17 cellular contexts compared by ENCODE assay signal in genomic region chr14:90458536-90458935, GRCh38.
A peak's percentile ranks its signal among the peaks of the same experiment; 100 is the strongest.
DNase-seq lines count a peak whose midpoint lies in the region; ATAC-seq and TF ChIP-seq lines count a peak whose summit lies in the region.
"Had no signal": no experiment of that assay in that cellular context is flagged by ENCODE, and none has a peak within 500 bp of the region (broad histone marks: within the 10 kb centered on the region; RNA-seq: fewer than 3 reads in every experiment).

No MANE protein-coding gene starts in this region.

- H3K4me1 ChIP-seq in mammary epithelial cell (ENCODE audit: insufficient read depth, low read length) (peaks cover 15% of the 10 kb centered on the region), foreskin keratinocyte (peaks cover 10% of the 10 kb centered on the region)
- H3K4me1 ChIP-seq: A549 had no signal

- peak overlapping the region in 1 of 3 experiments; percentile 15 for H3K4me3 ChIP-seq in mammary epithelial cell (replicated peaks in 1 of 3; ENCODE audit: insufficient read depth in 1 of 3, low read depth in 2 of 3, low read length in 3 of 3)
- H3K4me3 ChIP-seq: A549, GM23338 had no signal

- no peak for ATAC-seq in foreskin keratinocyte
- no peak for ATAC-seq in HG03095 (IDR thresholded peaks at IDR 0.05; ENCODE audit: unreplicated experiment)
- ATAC-seq in stimulated activated effector memory CD8-positive, alpha-beta T cell treated with anti-CD3 and anti-CD28 coated beads, Interleukin-12 subunit alpha, Interleukin-12 subunit beta, amount 100 ng/mL, for 72 hours: no peak
- ATAC-seq: A549, GM23338, HepG2 had no signal

- no peaks in the 10 kb centered on the region for H3K79me2 ChIP-seq in mammary epithelial cell (ENCODE audit: insufficient read depth, low read length)

- no TSS peak for BruUV-seq in mammary epithelial cell (replicated peaks; lab: Mats Ljungman, UMichigan)

- TF ChIP-seq CTCF in mammary epithelial cell (conservative IDR thresholded peaks at IDR 0.05 in 1 of 2, IDR thresholded peaks at IDR 0.05 in 1 of 2; ENCODE audit: extremely low read depth in 1 of 2, insufficient read depth in 1 of 2, low read depth in 1 of 2, low read length in 2 of 2): no peak
- no peak for TF ChIP-seq CTCF in foreskin keratinocyte (conservative IDR thresholded peaks at IDR 0.05)
- TF ChIP-seq CTCF in type B pancreatic cell (conservative IDR thresholded peaks at IDR 0.05): no peak

- H3K36me3 ChIP-seq in mammary epithelial cell (ENCODE audit: insufficient read depth, low read length): no peaks in the 10 kb centered on the region
- H3K36me3 ChIP-seq: BE2C had no signal

- no peaks in the 10 kb centered on the region for H3K27me3 Mint-ChIP-seq in type B pancreatic cell
- H3K27me3 Mint-ChIP-seq: CD4-positive, alpha-beta memory T cell had no signal

- H4K20me1 ChIP-seq in mammary epithelial cell (ENCODE audit: insufficient read depth, low read length): no peaks in the 10 kb centered on the region

- H3K9ac ChIP-seq in mammary epithelial cell (ENCODE audit: insufficient read depth, low read length): no peak overlapping the region

- CTCF ChIA-PET in mammary epithelial cell (lab: Charles Lee; ENCODE audit: low non-redundant PET): no interaction called here

- H3K27me3 ChIP-seq in mammary epithelial cell (ENCODE audit: insufficient read depth, low read length) (no peaks in the 10 kb centered on the region), foreskin keratinocyte (peaks cover 5% of the 10 kb centered on the region)
- H3K27me3 ChIP-seq: BE2C had no signal

- no peaks in the 10 kb centered on the region for H3K9me3 Mint-ChIP-seq in type B pancreatic cell
- no peaks in the 10 kb centered on the region for H3K9me3 Mint-ChIP-seq in stimulated activated effector memory CD8-positive, alpha-beta T cell treated with anti-CD3 and anti-CD28 coated beads, Interleukin-12 subunit alpha, Interleukin-12 subunit beta, amount 100 ng/mL, for 72 hours
- H3K9me3 Mint-ChIP-seq: CD4-positive, alpha-beta memory T cell; GM23338 had no signal

- H2AFZ ChIP-seq in mammary epithelial cell (ENCODE audit: low read depth, low read length): peak overlapping the region; percentile 69
- H2AFZ ChIP-seq: GM23338 had no signal

- H3K27ac ChIP-seq in mammary epithelial cell (ENCODE audit: insufficient read depth, low read depth, low read length) (peak overlapping the region; percentile 6), foreskin keratinocyte (no peak overlapping the region)
- H3K27ac ChIP-seq: A549, C4-2B had no signal

- H3K36me3 Mint-ChIP-seq in type B pancreatic cell: no peaks in the 10 kb centered on the region
- no peaks in the 10 kb centered on the region for H3K36me3 Mint-ChIP-seq in stimulated activated effector memory CD8-positive, alpha-beta T cell treated with anti-CD3 and anti-CD28 coated beads, Interleukin-12 subunit alpha, Interleukin-12 subunit beta, amount 100 ng/mL, for 72 hours
- H3K36me3 Mint-ChIP-seq: CD4-positive, alpha-beta memory T cell had no signal

- H3K27ac Mint-ChIP-seq in type B pancreatic cell: no peak overlapping the region
- H3K27ac Mint-ChIP-seq in stimulated activated effector memory CD8-positive, alpha-beta T cell treated with anti-CD3 and anti-CD28 coated beads, Interleukin-12 subunit alpha, Interleukin-12 subunit beta, amount 100 ng/mL, for 72 hours: no peak overlapping the region
- H3K27ac Mint-ChIP-seq: CD4-positive, alpha-beta memory T cell; GM23338 had no signal

- peaks cover 17% of the 10 kb centered on the region for H3K4me1 Mint-ChIP-seq in type B pancreatic cell (ENCODE audit: unreplicated experiment)
- H3K4me1 Mint-ChIP-seq in stimulated activated effector memory CD8-positive, alpha-beta T cell treated with anti-CD3 and anti-CD28 coated beads, Interleukin-12 subunit alpha, Interleukin-12 subunit beta, amount 100 ng/mL, for 72 hours: no peaks in the 10 kb centered on the region
- H3K4me1 Mint-ChIP-seq: CD4-positive, alpha-beta memory T cell had no signal

- intact Hi-C loops in mammary epithelial cell (cut with micrococcal nuclease): no loop called here

- no peak overlapping the region for H3K4me3 Mint-ChIP-seq in type B pancreatic cell
- H3K4me3 Mint-ChIP-seq in stimulated activated effector memory CD8-positive, alpha-beta T cell treated with anti-CD3 and anti-CD28 coated beads, Interleukin-12 subunit alpha, Interleukin-12 subunit beta, amount 100 ng/mL, for 72 hours: no peak overlapping the region
- H3K4me3 Mint-ChIP-seq: CD4-positive, alpha-beta memory T cell; GM23338 had no signal

- WGBS in mammary epithelial cell (ENCODE audit: low coverage, missing lambda C conversion rate): 0% methylated on average over 1 of the region's 1 CpG

- in situ Hi-C loops in mammary epithelial cell (cut with MboI; ENCODE audit: low sequenced_read_pairs in 2 of 2): no loop called here

- DNase-seq in NCI-H69 (lab: John Stamatoyannopoulos, UW): peak; percentile 97
- DNase-seq in mammary epithelial cell: peak; percentile 66
- peak; percentile 51 to 66 for DNase-seq in foreskin keratinocyte
- peak; percentile 51 for DNase-seq in type B pancreatic cell (ENCODE audit: extremely low spot score, unreplicated experiment)
- DNase-seq in DMS153 treated with DMSO at 0.1 percent for 48 hours (lab: John Stamatoyannopoulos, UW; ENCODE audit: unreplicated experiment): no peak
- no peak for DNase-seq in NOMO-1 treated with DMSO at 0.1 percent for 48 hours (lab: John Stamatoyannopoulos, UW; ENCODE audit: unreplicated experiment)
- no peak for DNase-seq in stimulated activated effector memory CD8-positive, alpha-beta T cell treated with anti-CD3 and anti-CD28 coated beads, Interleukin-12 subunit alpha, Interleukin-12 subunit beta, amount 100 ng/mL, for 72 hours (ENCODE audit: low spot score in 2 of 2)
- DNase-seq: BE2C; CD4-positive, alpha-beta memory T cell; DND-41; GDM1; H7 had no signal

- dilution Hi-C loops in mammary epithelial cell (cut with HindIII; ENCODE audit: low sequenced_read_pairs): no loop called here

- H3K4me2 ChIP-seq in mammary epithelial cell (ENCODE audit: insufficient read depth, low read depth, low read length): peak overlapping the region; percentile 67
- H3K4me2 ChIP-seq: A549, GM23338 had no signal

- H3K9me3 ChIP-seq in mammary epithelial cell (replicated peaks; ENCODE audit: insufficient read depth, low read length): no peaks in the 10 kb centered on the region
- H3K9me3 ChIP-seq: A549, BE2C had no signal

Comparison
In these comparisons a context has a peak if more than half of its experiments do, and no peak if none do; other contexts are left out.
1. DNase-seq: peak in NCI-H69 (single experiment), mammary epithelial cell (single experiment), foreskin keratinocyte (2 of 2) and type B pancreatic cell (single experiment); none in DMS153 treated with DMSO at 0.1 percent for 48 hours (single experiment), NOMO-1 treated with DMSO at 0.1 percent for 48 hours (single experiment) and stimulated activated effector memory CD8-positive, alpha-beta T cell treated with anti-CD3 and anti-CD28 coated beads, Interleukin-12 subunit alpha, Interleukin-12 subunit beta, amount 100 ng/mL, for 72 hours (0 of 2).